Comparison of ENCODE assay signal across 1 cellular context in the genomic region with DNA sequence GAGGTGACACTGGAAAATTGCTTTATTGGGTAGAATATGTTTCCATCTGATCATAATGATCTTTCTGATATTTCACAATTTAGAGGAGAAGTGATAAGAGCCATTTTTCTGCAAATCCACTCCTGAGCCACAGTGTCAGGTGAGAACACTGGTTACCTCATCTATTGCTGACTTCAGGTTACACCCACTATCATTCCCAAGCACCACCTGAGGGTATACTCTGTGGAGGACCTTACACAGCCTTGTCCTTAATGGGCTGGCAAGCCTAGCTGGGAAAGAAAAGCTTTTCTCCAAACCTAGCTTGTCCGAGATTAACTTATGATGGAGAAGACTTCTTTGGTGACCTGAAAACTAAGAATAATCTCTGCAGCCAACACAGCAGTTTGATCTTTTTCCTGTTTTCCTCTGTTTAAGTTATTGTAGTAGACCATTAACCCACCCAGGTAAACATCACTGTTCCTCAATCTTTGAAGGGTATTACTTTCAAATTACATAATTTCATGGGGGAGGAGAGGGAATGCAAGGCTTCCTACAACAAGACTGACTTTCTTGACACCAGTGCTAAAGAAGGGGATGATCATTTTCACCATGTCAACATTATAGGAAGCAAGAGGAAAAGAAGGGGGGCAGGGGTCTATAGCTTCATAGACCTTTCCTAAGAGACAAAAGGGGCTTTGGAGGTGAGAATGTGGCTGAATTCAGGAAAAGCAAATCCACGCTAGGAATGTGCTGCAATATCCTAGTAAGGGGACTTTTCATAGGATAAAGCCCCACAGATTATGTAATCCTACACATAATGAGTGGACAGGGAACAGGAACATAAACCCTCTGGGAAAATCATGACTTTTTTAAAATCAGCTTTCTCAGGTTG.
TF ChIP-seq lines count a peak whose summit lies in the region.

No MANE protein-coding gene starts in this region.

TF ChIP-seq in HepG2, 621 proteins besides CTCF, POLR2A, EP300 and RAD21 (continued from another document):
- TF ChIP-seq, protein P1, sequence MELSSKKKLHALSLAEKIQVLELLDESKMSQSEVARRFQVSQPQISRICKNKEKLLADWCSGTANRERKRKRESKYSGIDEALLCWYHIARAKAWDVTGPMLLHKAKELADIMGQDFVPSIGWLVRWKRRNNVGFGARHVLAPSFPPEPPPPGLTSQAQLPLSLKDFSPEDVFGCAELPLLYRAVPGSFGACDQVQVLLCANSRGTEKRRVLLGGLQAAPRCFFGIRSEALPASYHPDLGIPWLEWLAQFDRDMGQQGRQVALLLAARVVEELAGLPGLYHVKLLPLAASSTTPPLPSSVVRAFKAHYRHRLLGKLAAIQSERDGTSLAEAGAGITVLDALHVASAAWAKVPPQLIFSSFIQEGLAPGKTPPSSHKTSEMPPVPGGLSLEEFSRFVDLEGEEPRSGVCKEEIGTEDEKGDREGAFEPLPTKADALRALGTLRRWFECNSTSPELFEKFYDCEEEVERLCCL (CRISPR knock-in tag; IDR thresholded peaks at IDR 0.05; ENCODE audit: borderline replicate concordance), result no peak
- TF ChIP-seq AHDC1 (CRISPR knock-in tag; IDR thresholded peaks at IDR 0.05; ENCODE audit: borderline replicate concordance), result peak; percentile 64; the same call in 1 of the 2 replicates
- TF ChIP-seq GATAD2A (CRISPR knock-in tag; IDR thresholded peaks at IDR 0.05), result peak; percentile 73
- TF ChIP-seq, protein P2, sequence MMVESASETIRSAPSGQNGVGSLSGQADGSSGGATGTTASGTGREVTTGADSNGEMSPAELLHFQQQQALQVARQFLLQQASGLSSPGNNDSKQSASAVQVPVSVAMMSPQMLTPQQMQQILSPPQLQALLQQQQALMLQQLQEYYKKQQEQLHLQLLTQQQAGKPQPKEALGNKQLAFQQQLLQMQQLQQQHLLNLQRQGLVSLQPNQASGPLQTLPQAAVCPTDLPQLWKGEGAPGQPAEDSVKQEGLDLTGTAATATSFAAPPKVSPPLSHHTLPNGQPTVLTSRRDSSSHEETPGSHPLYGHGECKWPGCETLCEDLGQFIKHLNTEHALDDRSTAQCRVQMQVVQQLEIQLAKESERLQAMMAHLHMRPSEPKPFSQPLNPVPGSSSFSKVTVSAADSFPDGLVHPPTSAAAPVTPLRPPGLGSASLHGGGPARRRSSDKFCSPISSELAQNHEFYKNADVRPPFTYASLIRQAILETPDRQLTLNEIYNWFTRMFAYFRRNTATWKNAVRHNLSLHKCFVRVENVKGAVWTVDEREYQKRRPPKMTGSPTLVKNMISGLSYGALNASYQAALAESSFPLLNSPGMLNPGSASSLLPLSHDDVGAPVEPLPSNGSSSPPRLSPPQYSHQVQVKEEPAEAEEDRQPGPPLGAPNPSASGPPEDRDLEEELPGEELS (CRISPR knock-in tag; IDR thresholded peaks at IDR 0.05), result peak; percentile 59; the same call in 1 of the 2 replicates
- 0 out of 2 replicates have a peak, but pooled peaks have one; percentile 71 for TF ChIP-seq ZKSCAN5 (CRISPR knock-in tag; IDR thresholded peaks at IDR 0.05)
- TF ChIP-seq, protein P3, sequence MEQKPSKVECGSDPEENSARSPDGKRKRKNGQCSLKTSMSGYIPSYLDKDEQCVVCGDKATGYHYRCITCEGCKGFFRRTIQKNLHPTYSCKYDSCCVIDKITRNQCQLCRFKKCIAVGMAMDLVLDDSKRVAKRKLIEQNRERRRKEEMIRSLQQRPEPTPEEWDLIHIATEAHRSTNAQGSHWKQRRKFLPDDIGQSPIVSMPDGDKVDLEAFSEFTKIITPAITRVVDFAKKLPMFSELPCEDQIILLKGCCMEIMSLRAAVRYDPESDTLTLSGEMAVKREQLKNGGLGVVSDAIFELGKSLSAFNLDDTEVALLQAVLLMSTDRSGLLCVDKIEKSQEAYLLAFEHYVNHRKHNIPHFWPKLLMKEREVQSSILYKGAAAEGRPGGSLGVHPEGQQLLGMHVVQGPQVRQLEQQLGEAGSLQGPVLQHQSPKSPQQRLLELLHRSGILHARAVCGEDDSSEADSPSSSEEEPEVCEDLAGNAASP (CRISPR knock-in tag; IDR thresholded peaks at IDR 0.05; ENCODE audit: borderline replicate concordance), result peak; percentile 22; the same call in 1 of the 2 replicates
- TF ChIP-seq HNF1A (IDR thresholded peaks at IDR 0.05; ENCODE audit: low read depth), result peak; percentile 78
- peak; percentile 61; the same call in 1 of the 2 replicates for TF ChIP-seq HNF1A (CRISPR knock-in tag; IDR thresholded peaks at IDR 0.05; ENCODE audit: borderline replicate concordance)
- TF ChIP-seq MEIS2 (CRISPR knock-in tag; IDR thresholded peaks at IDR 0.05), result no peak
- no peak for TF ChIP-seq PAF1 (CRISPR knock-in tag; IDR thresholded peaks at IDR 0.05)
- TF ChIP-seq SIX1 (CRISPR knock-in tag; IDR thresholded peaks at IDR 0.05; ENCODE audit: borderline replicate concordance), result 0 out of 2 replicates have a peak, but pooled peaks have one; percentile 24
- TF ChIP-seq KLF12 (CRISPR knock-in tag; IDR thresholded peaks at IDR 0.05; ENCODE audit: borderline replicate concordance), result no peak
- peak; percentile 29; the same call in 1 of the 2 replicates for TF ChIP-seq ZNF652 (CRISPR knock-in tag; IDR thresholded peaks at IDR 0.05; ENCODE audit: borderline replicate concordance, low read depth)
- peak; percentile 41; the same call in 1 of the 2 replicates for TF ChIP-seq ISL2 (CRISPR knock-in tag; IDR thresholded peaks at IDR 0.05)
- TF ChIP-seq, protein P4, sequence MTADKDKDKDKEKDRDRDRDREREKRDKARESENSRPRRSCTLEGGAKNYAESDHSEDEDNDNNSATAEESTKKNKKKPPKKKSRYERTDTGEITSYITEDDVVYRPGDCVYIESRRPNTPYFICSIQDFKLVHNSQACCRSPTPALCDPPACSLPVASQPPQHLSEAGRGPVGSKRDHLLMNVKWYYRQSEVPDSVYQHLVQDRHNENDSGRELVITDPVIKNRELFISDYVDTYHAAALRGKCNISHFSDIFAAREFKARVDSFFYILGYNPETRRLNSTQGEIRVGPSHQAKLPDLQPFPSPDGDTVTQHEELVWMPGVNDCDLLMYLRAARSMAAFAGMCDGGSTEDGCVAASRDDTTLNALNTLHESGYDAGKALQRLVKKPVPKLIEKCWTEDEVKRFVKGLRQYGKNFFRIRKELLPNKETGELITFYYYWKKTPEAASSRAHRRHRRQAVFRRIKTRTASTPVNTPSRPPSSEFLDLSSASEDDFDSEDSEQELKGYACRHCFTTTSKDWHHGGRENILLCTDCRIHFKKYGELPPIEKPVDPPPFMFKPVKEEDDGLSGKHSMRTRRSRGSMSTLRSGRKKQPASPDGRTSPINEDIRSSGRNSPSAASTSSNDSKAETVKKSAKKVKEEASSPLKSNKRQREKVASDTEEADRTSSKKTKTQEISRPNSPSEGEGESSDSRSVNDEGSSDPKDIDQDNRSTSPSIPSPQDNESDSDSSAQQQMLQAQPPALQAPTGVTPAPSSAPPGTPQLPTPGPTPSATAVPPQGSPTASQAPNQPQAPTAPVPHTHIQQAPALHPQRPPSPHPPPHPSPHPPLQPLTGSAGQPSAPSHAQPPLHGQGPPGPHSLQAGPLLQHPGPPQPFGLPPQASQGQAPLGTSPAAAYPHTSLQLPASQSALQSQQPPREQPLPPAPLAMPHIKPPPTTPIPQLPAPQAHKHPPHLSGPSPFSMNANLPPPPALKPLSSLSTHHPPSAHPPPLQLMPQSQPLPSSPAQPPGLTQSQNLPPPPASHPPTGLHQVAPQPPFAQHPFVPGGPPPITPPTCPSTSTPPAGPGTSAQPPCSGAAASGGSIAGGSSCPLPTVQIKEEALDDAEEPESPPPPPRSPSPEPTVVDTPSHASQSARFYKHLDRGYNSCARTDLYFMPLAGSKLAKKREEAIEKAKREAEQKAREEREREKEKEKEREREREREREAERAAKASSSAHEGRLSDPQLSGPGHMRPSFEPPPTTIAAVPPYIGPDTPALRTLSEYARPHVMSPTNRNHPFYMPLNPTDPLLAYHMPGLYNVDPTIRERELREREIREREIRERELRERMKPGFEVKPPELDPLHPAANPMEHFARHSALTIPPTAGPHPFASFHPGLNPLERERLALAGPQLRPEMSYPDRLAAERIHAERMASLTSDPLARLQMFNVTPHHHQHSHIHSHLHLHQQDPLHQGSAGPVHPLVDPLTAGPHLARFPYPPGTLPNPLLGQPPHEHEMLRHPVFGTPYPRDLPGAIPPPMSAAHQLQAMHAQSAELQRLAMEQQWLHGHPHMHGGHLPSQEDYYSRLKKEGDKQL (CRISPR knock-in tag; IDR thresholded peaks at IDR 0.05; ENCODE audit: low read depth), result 0 out of 2 replicates have a peak, but pooled peaks have one; percentile 20
- peak; percentile 79 for TF ChIP-seq ARID5B (CRISPR knock-in tag; IDR thresholded peaks at IDR 0.05)
- TF ChIP-seq FOXA3 (CRISPR knock-in tag; IDR thresholded peaks at IDR 0.05), result peak; percentile 56
- peak; percentile 52; the same call in 1 of the 2 replicates for TF ChIP-seq BCL6 (CRISPR knock-in tag; IDR thresholded peaks at IDR 0.05)
